Comparison of ENCODE assay signal across 8 cellular contexts in genomic region chr19:13774217-13775191, GRCh38. TPM values are rescaled to one million over a fixed set of nuclear protein-coding genes. Genes with fewer than 3 reads are reported as not detected.
A peak's percentile ranks its signal among the peaks of the same experiment; 100 is the strongest.
DNase-seq lines count a peak whose midpoint lies in the region; ATAC-seq and TF ChIP-seq lines count a peak whose summit lies in the region.

C19orf53 (plus strand) TSS chr19:13774456; CDS start chr19:13774478, 22 bp downstream.

- under 1% methylated on average over 61 of the region's 61 CpGs for WGBS in prostate gland
- WGBS in urinary bladder: under 1% methylated on average over 61 of the region's 61 CpGs

- TF ChIP-seq POLR2A in prostate gland (IDR thresholded peaks at IDR 0.05): peak; percentile 90

- H3K36me3 ChIP-seq in prostate gland (peaks cover 4 to 18% of the 10 kb centered on the region in 2 donors), urinary bladder (ENCODE audit: insufficient read depth) (peaks cover 9% of the 10 kb centered on the region)

- peak in 1 of 4 experiments; percentile 29 for TF ChIP-seq CTCF in prostate gland (IDR thresholded peaks at IDR 0.05)

- H3K4me1 ChIP-seq in prostate gland (replicated peaks) (peaks cover 9% of the 10 kb centered on the region), urinary bladder (ENCODE audit: insufficient read depth) (no peaks in the 10 kb centered on the region)

- intact Hi-C loops in left ventricle myocardium superior (cut with micrococcal nuclease) (no loop called here), prostate gland (cut with DNase I) (loop anchor here (10.0 kb wide), 1 partner anchor 310 kb away; the partner anchor contains the start of gene C19orf67)

- DNase-seq in NCI-H187 (lab: John Stamatoyannopoulos, UW) (peak; percentile 27 to 34), T-helper 2 cell (peak; percentile 74 to 93 (median 83)), left ventricle myocardium superior (peak; percentile 91), prostate gland (ENCODE audit: low spot score) (peak; percentile 90)

- H3K27me3 ChIP-seq in prostate gland (replicated peaks; ENCODE audit: insufficient read depth): no peaks in the 10 kb centered on the region

- H3K9me3 ChIP-seq in prostate gland: no peaks in the 10 kb centered on the region

- ATAC-seq in GM18498 (IDR thresholded peaks at IDR 0.05; ENCODE audit: unreplicated experiment): peak; percentile 96
- ATAC-seq in HG02938 (IDR thresholded peaks at IDR 0.05; ENCODE audit: unreplicated experiment): peak; percentile 88
- peak; percentile 98 for ATAC-seq in left ventricle myocardium superior

- H3K27ac ChIP-seq in angular gyrus (ENCODE audit: low read depth, low read length) (peak within 1 kb of the TSS; percentile 74), prostate gland (peak within 1 kb of the TSS; percentile 71 to 84), urinary bladder (ENCODE audit: low read depth) (peak within 1 kb of the TSS; percentile 73)

- H3K4me3 ChIP-seq in prostate gland (peak within 1 kb of the TSS; percentile 55 to 91), urinary bladder (ENCODE audit: low read depth, low read length) (peak within 1 kb of the TSS; percentile 88)

RNA-seq across cellular contexts. Expression of gene C19orf53, which starts in this region (rescaled TPM):
- total RNA-seq in left ventricle myocardium superior (91.1 TPM), prostate gland (100 to 1,000 TPM; 151 to 193 TPM), urinary bladder (22.6 TPM)
- 156 TPM for polyA plus RNA-seq in urinary bladder

Comparison
In these comparisons a context has a peak if more than half of its experiments do, and no peak if none do; other contexts are left out.
1. Peak in every context shown above with its lines: DNase-seq, ATAC-seq, H3K4me3 ChIP-seq and H3K27ac ChIP-seq.
2. DNase-seq: peak in every context shown above with its lines; median percentile 91 in left ventricle myocardium superior; 90 in prostate gland; 83 in T-helper 2 cell; 30 in NCI-H187.